1 cellular context compared by ENCODE assay signal in genomic region chr6:42961020-42961470, GRCh38.
TF ChIP-seq lines count a peak whose summit lies in the region.

No MANE protein-coding gene starts in this region.

TF ChIP-seq in HCT116, 20 proteins besides CTCF, POLR2A, EP300 and RAD21:
- TF ChIP-seq JUND (IDR thresholded peaks at IDR 0.05) (no peak), SP1 (IDR thresholded peaks at IDR 0.05; ENCODE audit: low read depth) (no peak), ZNF274 (IDR thresholded peaks at IDR 0.05; ENCODE audit: low read depth, low read length) (no peak), SIN3A (IDR thresholded peaks at IDR 0.05; ENCODE audit: low read depth) (no peak), REST (IDR thresholded peaks at IDR 0.05; ENCODE audit: low read depth) (no peak), EGR1 (IDR thresholded peaks at IDR 0.05; ENCODE audit: low read depth) (no peak), POLR2AphosphoS5 (IDR thresholded peaks at IDR 0.05; ENCODE audit: low read depth, low read length) (no peak), ELF1 (IDR thresholded peaks at IDR 0.05; ENCODE audit: borderline replicate concordance, low read depth) (no peak), TCF7L2 (IDR thresholded peaks at IDR 0.05; ENCODE audit: borderline replicate concordance, extremely low read depth, insufficient read depth, insufficient read length) (no peak), FOSL1 (IDR thresholded peaks at IDR 0.05; ENCODE audit: low read depth) (no peak), EZH2phosphoT487 (IDR thresholded peaks at IDR 0.05; ENCODE audit: borderline replicate concordance) (no peak), ATF3 (IDR thresholded peaks at IDR 0.05) (no peak), SRF (IDR thresholded peaks at IDR 0.05; ENCODE audit: low read depth) (no peak), MAX (IDR thresholded peaks at IDR 0.05) (no peak)
